Comparison of ENCODE assay signal across 8 cellular contexts in the genomic region with DNA sequence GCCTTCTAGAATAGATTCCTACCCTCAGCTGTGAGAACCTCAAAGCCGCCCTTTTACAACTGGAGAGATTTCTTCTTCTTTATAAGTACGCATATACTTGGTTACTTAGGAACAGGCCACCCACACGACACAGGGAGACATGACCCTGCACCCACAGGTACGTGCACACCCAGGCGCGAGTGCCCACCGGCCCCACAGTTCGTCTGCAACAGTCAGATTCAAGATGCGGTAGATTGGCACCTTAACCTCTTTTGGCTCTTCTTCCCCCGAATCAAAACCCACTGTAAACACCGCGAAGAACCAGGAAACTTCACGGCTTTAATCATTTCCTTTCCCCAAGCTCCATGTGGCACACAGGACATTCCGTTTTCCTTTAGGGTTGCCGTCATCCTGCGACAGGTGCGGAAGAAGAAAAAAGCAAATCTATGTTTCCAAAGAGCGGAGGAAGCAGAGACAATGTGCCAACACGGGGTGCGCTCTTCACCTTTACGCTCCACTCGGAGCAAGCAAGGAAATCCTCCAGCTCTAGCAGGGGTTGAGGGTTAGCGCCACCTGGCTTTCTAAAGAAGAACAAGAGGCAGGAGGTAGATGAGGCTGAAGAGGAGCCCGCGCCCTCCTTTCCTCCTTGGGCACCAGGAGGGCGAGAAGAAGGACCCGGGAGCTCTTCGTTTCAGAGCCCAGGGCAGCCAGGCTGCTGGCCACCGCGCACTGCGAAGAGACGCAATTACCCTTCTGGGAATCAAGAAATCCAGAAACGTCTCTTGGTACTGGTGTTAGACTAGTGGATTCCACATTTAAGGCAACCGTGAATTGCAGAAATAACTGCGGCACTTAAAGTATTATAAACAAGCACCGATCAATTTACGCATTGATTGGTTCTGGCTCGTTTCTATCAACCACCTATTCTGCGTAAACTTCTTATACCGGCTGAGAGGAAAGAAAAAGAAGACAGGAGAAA. TPM values are rescaled to one million over a fixed set of nuclear protein-coding genes. Genes with fewer than 3 reads are reported as not detected.
DNase-seq lines count a peak whose midpoint lies in the region; ATAC-seq, FAIRE-seq and TF ChIP-seq lines count a peak whose summit lies in the region.

No MANE protein-coding gene starts in this region.

- H3F3A ChIP-seq in SU-DHL-6 (ENCODE audit: insufficient read depth): no peaks in the 10 kb centered on the region

- DNase-seq in GF-D8 (lab: John Stamatoyannopoulos, UW) (peak; percentile 53), HuH-7.5 (ENCODE audit: low spot score) (peak; percentile 81), GM12878 (ENCODE audit: low read depth, low spot score) (peak; percentile 27), small intestine (peak; percentile 85), NK-92 (lab: John Stamatoyannopoulos, UW; ENCODE audit: unreplicated experiment) (no peak)

- H3K4me1 ChIP-seq in GM12878 (ENCODE audit: control insufficient read depth, insufficient read depth, low read length) (peaks cover 4% of the 10 kb centered on the region), iPS-15b (ENCODE audit: control insufficient read depth, insufficient read depth, low read length) (peaks cover 10% of the 10 kb centered on the region), small intestine (ENCODE audit: control insufficient read depth in 2 of 2, insufficient read depth in 1 of 2, low read depth in 1 of 2, low read length in 1 of 2) (peaks cover 0 to 8% of the 10 kb centered on the region in 2 donors)

- no peak for TF ChIP-seq POLR2A in GM12878 (IDR thresholded peaks at IDR 0.05; ENCODE audit: low read depth, low read length)

- H3K4me3 ChIP-seq in SU-DHL-6 (ENCODE audit: insufficient read depth, low read length, poor library complexity, severe bottlenecking) (peak overlapping the region; percentile 47), GM12878 (peak overlapping the region; percentile 70; the same call in 1 of the 2 replicates), iPS-15b (ENCODE audit: low read depth, low read length) (peak overlapping the region; percentile 55), small intestine (ENCODE audit: low read depth in 1 of 2, low read length in 2 of 2) (peak overlapping the region; percentile 28 to 36)

- peak overlapping the region; percentile 96 for H2AFZ ChIP-seq in SU-DHL-6 (ENCODE audit: low read depth, low read length, severe bottlenecking)
- H2AFZ ChIP-seq in GM12878 (ENCODE audit: control insufficient read depth, low read depth, low read length): peak overlapping the region; percentile 99

- no peak for TF ChIP-seq EP300 in GM12878 (IDR thresholded peaks at IDR 0.05; ENCODE audit: borderline replicate concordance in 1 of 2, control insufficient read depth in 1 of 2, low read depth in 2 of 2, low read length in 2 of 2)

- H4K20me1 ChIP-seq in SU-DHL-6 (ENCODE audit: low read depth, low read length) (no peaks in the 10 kb centered on the region), GM12878 (ENCODE audit: control insufficient read depth, insufficient read depth) (no peaks in the 10 kb centered on the region)

- TF ChIP-seq RAD21 in GM12878 (IDR thresholded peaks at IDR 0.05; ENCODE audit: insufficient read depth, low read depth, low read length): peak; percentile 83

- POLR2A ChIA-PET in GM12878 (lab: Charles Lee): no interaction called here

- no peaks in the 10 kb centered on the region for H3K27me3 ChIP-seq in SU-DHL-6 (ENCODE audit: low read length)
- no peaks in the 10 kb centered on the region for H3K27me3 ChIP-seq in GM12878 (replicated peaks in 1 of 2; ENCODE audit: control insufficient read depth in 2 of 2, insufficient read depth in 2 of 2, low read length in 1 of 2)
- peaks cover 77% of the 10 kb centered on the region for H3K27me3 ChIP-seq in iPS-15b (ENCODE audit: control insufficient read depth, insufficient read depth, low read length)
- H3K27me3 ChIP-seq in small intestine (ENCODE audit: control insufficient read depth in 2 of 2, insufficient read depth in 2 of 2, low read length in 2 of 2): no peaks in the 10 kb centered on the region

- no peak overlapping the region for H3K27ac ChIP-seq in SU-DHL-6 (ENCODE audit: low read depth, low read length)
- no peak overlapping the region for H3K27ac ChIP-seq in GM12878 (ENCODE audit: control insufficient read depth, insufficient read depth)
- H3K27ac ChIP-seq in small intestine (ENCODE audit: low read depth in 1 of 2, low read length in 1 of 2): no peak overlapping the region

- H3K9ac ChIP-seq in SU-DHL-6 (ENCODE audit: low read length) (peak overlapping the region; percentile 38; the same call in 1 of the 2 replicates), GM12878 (ENCODE audit: control insufficient read depth, insufficient read depth, low read length) (peak overlapping the region; percentile 47), iPS-15b (ENCODE audit: low read depth, low read length) (no peak overlapping the region)

- FAIRE-seq in GM12878 (lab: Jason Lieb, UNC) (peak; percentile 96), small intestine (lab: Jason Lieb, UNC) (no peak)

- H3K9me3 ChIP-seq in SU-DHL-6 (ENCODE audit: insufficient read depth, low read length) (no peaks in the 10 kb centered on the region), GM12878 (replicated peaks; ENCODE audit: control insufficient read depth, insufficient read depth, low read length) (no peaks in the 10 kb centered on the region), iPS-15b (ENCODE audit: control insufficient read depth, insufficient read depth, low read length) (no peaks in the 10 kb centered on the region), small intestine (ENCODE audit: control insufficient read depth, low read depth) (no peaks in the 10 kb centered on the region)

- RAD21 ChIA-PET in GM12878 (lab: Charles Lee; ENCODE audit: unreplicated experiment): interaction anchor here (0.9 to 1.5 kb wide), 4 partner anchors 73 to 193 kb away, joined by 3 to 15 read pairs (median 6); no protein-coding TSS in a partner anchor

- ATAC-seq in GM21723 (IDR thresholded peaks at IDR 0.05; ENCODE audit: unreplicated experiment) (peak; percentile 98), GM12878 (peak; percentile 99)

- SMC1A ChIA-PET in GM12878 (lab: Charles Lee; ENCODE audit: uncharacterized antibody, unreplicated experiment): interaction anchor here (1.5 kb wide), 1 partner anchor 74 kb away, joined by 17 read pairs; no protein-coding TSS in a partner anchor

- BruUV-seq in GM12878 (replicated peaks; lab: Mats Ljungman, UMichigan): no TSS peak

- intact Hi-C loops in GM12878 (cut with micrococcal nuclease; ENCODE audit: unreplicated experiment): loop anchor here (1.0 to 5.0 kb wide), 3 partner anchors 74 to 481 kb away; no protein-coding TSS in a partner anchor

- H3K9me2 ChIP-seq in SU-DHL-6 (replicated peaks; ENCODE audit: insufficient read depth, low read length): no peaks in the 10 kb centered on the region

- no peaks in the 10 kb centered on the region for H3K79me2 ChIP-seq in SU-DHL-6 (ENCODE audit: insufficient read depth, low read length)
- H3K79me2 ChIP-seq in GM12878 (ENCODE audit: control insufficient read depth, insufficient read depth, low read length): no peaks in the 10 kb centered on the region

- H3K36me3 ChIP-seq in SU-DHL-6 (ENCODE audit: low read length) (no peaks in the 10 kb centered on the region), GM12878 (ENCODE audit: control insufficient read depth in 2 of 2, insufficient read depth in 2 of 2, low read length in 1 of 2) (no peaks in the 10 kb centered on the region), iPS-15b (ENCODE audit: control insufficient read depth, insufficient read depth, low read length) (no peaks in the 10 kb centered on the region), small intestine (ENCODE audit: control insufficient read depth in 2 of 2, insufficient read depth in 2 of 2, low read length in 2 of 2) (no peaks in the 10 kb centered on the region)

- 28% methylated on average over 40 of the region's 40 CpGs for WGBS in GM12878 (ENCODE audit: insufficient coverage, insufficient replicate concordance, low lambda C conversion rate, missing lambda C conversion rate)
- 16 to 20% (median 19%) methylated on average over 40 of the region's 40 CpGs for WGBS in small intestine, 3 donors

- CTCF ChIA-PET in GM12878 (lab: Yijun Ruan, JAX): interaction anchor here (0.6 to 1.6 kb wide), 17 partner anchors 9 to 481 kb away, joined by 3 to 41 read pairs (median 4); no protein-coding TSS in a partner anchor

- peak; percentile 87 for TF ChIP-seq CTCF in SU-DHL-6 (IDR thresholded peaks at IDR 0.05; ENCODE audit: insufficient read depth, low read length, poor library complexity, severe bottlenecking)
- peak; percentile 78 to 91 (median 82) for TF ChIP-seq CTCF in GM12878 (IDR thresholded peaks at IDR 0.05 in 2 of 3, conservative IDR thresholded peaks at IDR 0.05 in 1 of 3; ENCODE audit: control insufficient read depth in 2 of 3, extremely low read depth in 1 of 3, insufficient read depth in 1 of 3, low read depth in 3 of 3, low read length in 3 of 3)

- H3K4me2 ChIP-seq in SU-DHL-6 (ENCODE audit: low read depth, low read length, poor library complexity, severe bottlenecking) (peak overlapping the region; percentile 74), GM12878 (ENCODE audit: control insufficient read depth, insufficient read depth) (peak overlapping the region; percentile 100)

- in situ Hi-C loops in GM12878 (cut with MboI): loop anchor here (5.0 to 10.0 kb wide), 2 partner anchors 69 to 167 kb away; no protein-coding TSS in a partner anchor

TF ChIP-seq in GM12878, 131 proteins besides CTCF, POLR2A, EP300 and RAD21 (continues in another document):
- TF ChIP-seq HDAC6 (IDR thresholded peaks at IDR 0.05; ENCODE audit: unreplicated experiment): peak; percentile 66

RNA-seq across cellular contexts. Expression of a gene that starts 35.7 kb away (rescaled TPM):
- not detected in 2 replicates for total RNA-seq in GM12878 (2013; cell fraction: nucleolus; rRNA removed)
- total RNA-seq in GM12878 (2014; rRNA removed) (not detected in 2 replicates), GM12878 (2014; rRNA removed; fragmentation: Illumina TruSeq; extraction: Trizol) (not detected in 2 replicates), GM12878 (2021) (not detected in 2 replicates)
- not detected for polyA plus RNA-seq in GM12878 (2011; ENCODE audit: low read depth)
- polyA plus RNA-seq in GM12878 (2011; rRNA removed) (not detected in 2 replicates), GM12878 (2014; fragmentation: Illumina TruSeq; extraction: Trizol) (not detected in 2 replicates), GM12878 (2014; fragmentation: Nextera tagmentation; extraction: Ambion mirVana) (not detected), GM12878 (2014; rRNA removed) (not detected in 2 replicates), GM12878 (2016; fragmentation: Nextera tagmentation; extraction: Ambion mirVana) (under 1 TPM in 1 of 2 experiments, not detected in 1; 0.09 TPM), small intestine (10 to 100 TPM in 1 of 3 donors, not detected in 2; 16.3 TPM)
- polyA plus RNA-seq in GM12878 (2011; cell fraction: cytosol; rRNA removed): not detected in 2 replicates
- not detected in 2 replicates for polyA plus RNA-seq in GM12878 (2011; cell fraction: nucleus; rRNA removed)
- not detected in 2 replicates for polyA plus RNA-seq in GM12878 (2012)
- polyA minus RNA-seq in GM12878 (2011; rRNA and poly(A)+ RNA removed): not detected in 2 replicates
- polyA minus RNA-seq in GM12878 (2011; cell fraction: cytosol; rRNA and poly(A)+ RNA removed): not detected in 2 replicates
- polyA minus RNA-seq in GM12878 (2011; cell fraction: nucleus; rRNA and poly(A)+ RNA removed): not detected in 2 replicates
